In the genomic region with DNA sequence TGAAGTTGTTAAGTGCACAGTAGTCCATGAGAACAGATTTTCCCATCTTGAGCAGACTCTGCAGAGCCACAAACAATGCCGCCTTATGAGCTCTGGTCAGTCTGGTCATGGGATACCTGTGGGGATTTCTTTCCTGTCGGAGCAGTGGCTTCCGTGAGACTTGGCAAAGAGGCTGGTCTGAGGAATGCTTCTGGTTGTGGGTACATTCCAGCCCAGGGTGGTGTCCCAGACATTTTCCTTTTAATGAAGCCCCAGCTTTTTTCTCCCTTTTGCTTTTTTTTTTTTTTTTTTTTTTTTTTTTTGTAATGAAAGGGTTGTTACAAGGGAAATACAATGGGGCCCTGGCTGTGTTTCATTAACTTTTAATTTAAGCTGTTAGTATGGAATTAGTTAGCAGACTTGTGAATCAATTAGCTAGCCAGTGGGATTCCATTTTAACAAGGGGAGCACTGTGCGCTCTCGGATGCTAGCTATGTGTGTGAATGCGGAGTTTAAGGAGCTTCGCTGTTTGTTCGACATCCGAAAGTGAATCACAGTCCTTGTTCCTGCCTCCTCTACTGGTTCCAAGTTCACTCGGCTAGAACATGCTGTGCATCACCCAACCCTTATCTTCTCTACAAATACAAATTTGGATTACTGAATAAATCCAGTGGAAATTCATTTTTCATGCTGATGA, we compare ENCODE assay signal across 1 cellular context.
TF ChIP-seq lines count a peak whose summit lies in the region.

No MANE protein-coding gene starts in this region.

TF ChIP-seq in SK-N-SH, 30 proteins besides CTCF, POLR2A, EP300 and RAD21 (continued from another document):
- TF ChIP-seq, protein P1, sequence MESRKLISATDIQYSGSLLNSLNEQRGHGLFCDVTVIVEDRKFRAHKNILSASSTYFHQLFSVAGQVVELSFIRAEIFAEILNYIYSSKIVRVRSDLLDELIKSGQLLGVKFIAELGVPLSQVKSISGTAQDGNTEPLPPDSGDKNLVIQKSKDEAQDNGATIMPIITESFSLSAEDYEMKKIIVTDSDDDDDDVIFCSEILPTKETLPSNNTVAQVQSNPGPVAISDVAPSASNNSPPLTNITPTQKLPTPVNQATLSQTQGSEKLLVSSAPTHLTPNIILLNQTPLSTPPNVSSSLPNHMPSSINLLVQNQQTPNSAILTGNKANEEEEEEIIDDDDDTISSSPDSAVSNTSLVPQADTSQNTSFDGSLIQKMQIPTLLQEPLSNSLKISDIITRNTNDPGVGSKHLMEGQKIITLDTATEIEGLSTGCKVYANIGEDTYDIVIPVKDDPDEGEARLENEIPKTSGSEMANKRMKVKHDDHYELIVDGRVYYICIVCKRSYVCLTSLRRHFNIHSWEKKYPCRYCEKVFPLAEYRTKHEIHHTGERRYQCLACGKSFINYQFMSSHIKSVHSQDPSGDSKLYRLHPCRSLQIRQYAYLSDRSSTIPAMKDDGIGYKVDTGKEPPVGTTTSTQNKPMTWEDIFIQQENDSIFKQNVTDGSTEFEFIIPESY (IDR thresholded peaks at IDR 0.05; ENCODE audit: borderline replicate concordance, low read depth), result no peak
- no peak for TF ChIP-seq JUND (IDR thresholded peaks at IDR 0.05)
- TF ChIP-seq YY1 (IDR thresholded peaks at IDR 0.05; ENCODE audit: low read depth), result no peak
- no peak for TF ChIP-seq TCF12 (IDR thresholded peaks at IDR 0.05)
- TF ChIP-seq RXRA (IDR thresholded peaks at IDR 0.05; ENCODE audit: borderline replicate concordance, low read depth), result no peak
- TF ChIP-seq, protein P2, sequence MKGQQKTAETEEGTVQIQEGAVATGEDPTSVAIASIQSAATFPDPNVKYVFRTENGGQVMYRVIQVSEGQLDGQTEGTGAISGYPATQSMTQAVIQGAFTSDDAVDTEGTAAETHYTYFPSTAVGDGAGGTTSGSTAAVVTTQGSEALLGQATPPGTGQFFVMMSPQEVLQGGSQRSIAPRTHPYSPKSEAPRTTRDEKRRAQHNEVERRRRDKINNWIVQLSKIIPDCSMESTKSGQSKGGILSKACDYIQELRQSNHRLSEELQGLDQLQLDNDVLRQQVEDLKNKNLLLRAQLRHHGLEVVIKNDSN (IDR thresholded peaks at IDR 0.05; ENCODE audit: borderline replicate concordance, low read depth), result no peak
- no peak for TF ChIP-seq GABPA (IDR thresholded peaks at IDR 0.05; ENCODE audit: low read depth)
